11 cellular contexts compared by ENCODE assay signal in genomic region chr3:4850928-4851265, GRCh38.
DNase-seq lines count a peak whose midpoint lies in the region; ATAC-seq and TF ChIP-seq lines count a peak whose summit lies in the region.
"Had no signal": no experiment of that assay in that cellular context is flagged by ENCODE, and none has a peak within 500 bp of the region (broad histone marks: within the 10 kb centered on the region; RNA-seq: fewer than 3 reads in every experiment).

No MANE protein-coding gene starts in this region.

- H3K4me1 Mint-ChIP-seq in MCF 10A (ENCODE audit: insufficient read depth, unreplicated experiment): peaks cover 7% of the 10 kb centered on the region

- H3K27ac ChIP-seq in OCI-LY3 (ENCODE audit: low read length): no peak overlapping the region

- no peaks in the 10 kb centered on the region for H3K9me3 ChIP-seq in OCI-LY3 (ENCODE audit: insufficient read depth, low read length)
- H3K9me3 ChIP-seq: testis had no signal

- H3K4me3 ChIP-seq in OCI-LY3 (ENCODE audit: low read length): peak overlapping the region; percentile 24; the same call in 1 of the 2 replicates
- H3K4me3 ChIP-seq: skin epidermis, testis had no signal

- no peaks in the 10 kb centered on the region for H3K27me3 Mint-ChIP-seq in MCF 10A (ENCODE audit: insufficient read depth, unreplicated experiment)

- no TSS peak for BruUV-seq in MCF 10A (replicated peaks; lab: Mats Ljungman, UMichigan)

- CTCF ChIA-PET in MCF 10A (lab: Yijun Ruan, JAX): interaction anchor here (0.6 kb wide), 1 partner anchor 277 kb away, joined by 3 read pairs; no protein-coding TSS in a partner anchor

- intact Hi-C loops in MCF 10A (cut with micrococcal nuclease): no loop called here

- DNase-seq in stimulated activated CD4-positive, alpha-beta T cell treated with anti-CD3 and anti-CD28 coated beads, Interleukin-2, amount 100 ng/mL, for 4 hours (ENCODE audit: low read depth): peak; percentile 14
- no peak for DNase-seq in stimulated activated CD4-positive, alpha-beta T cell treated with anti-CD3 and anti-CD28 coated beads, Interleukin-12 subunit alpha, Interleukin-12 subunit beta, amount 100 ng/mL, for 4 hours
- DNase-seq in superior temporal gyrus (ENCODE audit: extremely low spot score) (peak; percentile 8), NCI-H1048 (lab: John Stamatoyannopoulos, UW) (no peak), MCF 10A (ENCODE audit: unreplicated experiment) (no peak)
- DNase-seq: left cardiac atrium, testis had no signal

- H3K27ac Mint-ChIP-seq in MCF 10A (ENCODE audit: low read depth, unreplicated experiment): no peak overlapping the region

- H3K36me3 ChIP-seq in OCI-LY3 (replicated peaks; ENCODE audit: low read depth, low read length): no peaks in the 10 kb centered on the region

- H4K20me1 ChIP-seq in OCI-LY3 (ENCODE audit: insufficient read depth, low read length): no peaks in the 10 kb centered on the region

- no peak overlapping the region for H2AFZ ChIP-seq in OCI-LY3 (ENCODE audit: low read depth, low read length)

- H3K36me3 Mint-ChIP-seq in MCF 10A (ENCODE audit: insufficient read depth, unreplicated experiment): no peaks in the 10 kb centered on the region

- H3K4me3 Mint-ChIP-seq in MCF 10A (ENCODE audit: unreplicated experiment): no peak overlapping the region

- H3K9ac ChIP-seq in OCI-LY3 (ENCODE audit: low read length): no peak overlapping the region

- H3K27me3 ChIP-seq in OCI-LY3 (ENCODE audit: low read depth, low read length): peaks cover 65% of the 10 kb centered on the region
- H3K27me3 ChIP-seq: testis had no signal

- POLR2A ChIA-PET in MCF 10A (lab: Yijun Ruan, JAX): no interaction called here

- peaks cover 40% of the 10 kb centered on the region for H3K4me1 ChIP-seq in OCI-LY3 (ENCODE audit: low read length)

- H3K4me2 ChIP-seq in OCI-LY3 (ENCODE audit: low read length): peak overlapping the region; percentile 71

- TF ChIP-seq CTCF in OCI-LY3 (IDR thresholded peaks at IDR 0.05; ENCODE audit: low read depth, low read length) (no peak), MCF 10A (IDR thresholded peaks at IDR 0.05; ENCODE audit: unreplicated experiment) (no peak)

- no peaks in the 10 kb centered on the region for H3K79me2 ChIP-seq in OCI-LY3 (ENCODE audit: low read length)

- H3K9me3 Mint-ChIP-seq in MCF 10A (ENCODE audit: unreplicated experiment): no peaks in the 10 kb centered on the region

- ATAC-seq in HG02852 (IDR thresholded peaks at IDR 0.05; ENCODE audit: unreplicated experiment) (peak; percentile 49), GM21737 (IDR thresholded peaks at IDR 0.05; ENCODE audit: unreplicated experiment) (no peak)

Comparison
In these comparisons a context has a peak if more than half of its experiments do, and no peak if none do; other contexts are left out.
1. DNase-seq: peak in stimulated activated CD4-positive, alpha-beta T cell treated with anti-CD3 and anti-CD28 coated beads, Interleukin-2, amount 100 ng/mL, for 4 hours (single experiment) and superior temporal gyrus (single experiment); none in stimulated activated CD4-positive, alpha-beta T cell treated with anti-CD3 and anti-CD28 coated beads, Interleukin-12 subunit alpha, Interleukin-12 subunit beta, amount 100 ng/mL, for 4 hours (single experiment), NCI-H1048 (single experiment) and MCF 10A (single experiment).